ENCODE assay signal across 32 cellular contexts in genomic region chr13:45225370-45225769, GRCh38. TPM values are rescaled to one million over a fixed set of nuclear protein-coding genes. Genes with fewer than 3 reads are reported as not detected.
"Had no signal": no experiment of that assay in that cellular context is flagged by ENCODE, and none has a peak within 500 bp of the region (broad histone marks: within the 10 kb centered on the region; RNA-seq: fewer than 3 reads in every experiment).

No MANE protein-coding gene starts in this region.

- DNase-seq: cortex of kidney; effector CD8-positive, alpha-beta T cell; effector memory CD8-positive, alpha-beta T cell; endodermal cell; erythroblast; esophagus squamous epithelium; foreskin fibroblast; foreskin melanocyte; glutamatergic neuron; head of caudate nucleus; heart right ventricle; hippocampal formation; left cardiac atrium; left lung; left ventricle myocardium superior; lower lobe of right lung; mesenchymal stem cell; mucosa of descending colon; naive B cell; naive thymus-derived CD8-positive, alpha-beta T cell had no signal

- H3K4me1 ChIP-seq: left lung had no signal

- H3K4me3 ChIP-seq: esophagus squamous epithelium, gastrocnemius medialis, heart right ventricle, left lung, lower lobe of right lung, mucosa of descending colon had no signal

- H3K36me3 ChIP-seq: esophagus squamous epithelium, gastrocnemius medialis, heart right ventricle, lower lobe of right lung had no signal

- ATAC-seq: effector memory CD8-positive, alpha-beta T cell; esophagus mucosa; heart right ventricle; left cardiac atrium; left lung; left ventricle myocardium superior; lower lobe of right lung; mucosa of descending colon; naive thymus-derived CD8-positive, alpha-beta T cell had no signal

- H3K27ac ChIP-seq: epithelial cell of prostate, esophagus squamous epithelium, heart right ventricle, left lung, lower lobe of right lung had no signal

- H3K9me3 ChIP-seq: esophagus squamous epithelium, gastrocnemius medialis, heart right ventricle, left lung, lower lobe of right lung, mucosa of descending colon had no signal

- H3K27me3 ChIP-seq: esophagus squamous epithelium, gastrocnemius medialis, heart right ventricle, left lung had no signal

- FAIRE-seq: endometrium, islet of Langerhans had no signal

RNA-seq across cellular contexts. Expression of gene KCTD4, which starts 24.5 kb away (rescaled TPM):
- total RNA-seq: dermis microvascular lymphatic vessel endothelial cell; endodermal cell; esophagus mucosa; esophagus squamous epithelium; gastrocnemius medialis; glomerular endothelial cell; kidney epithelial cell; left cardiac atrium; left lung; left ventricle myocardium superior; lower lobe of right lung; lung microvascular endothelial cell; mesenteric fat pad; mesothelial cell of epicardium; myocyte; naive thymus-derived CD8-positive, alpha-beta T cell had no signal
